1 cellular context compared by ENCODE assay signal in genomic region chr17:7251330-7252175, GRCh38.
TF ChIP-seq lines count a peak whose summit lies in the region.

Gene CTDNEP1 (minus strand): TSS chr17:7251734. CDS start chr17:7251296, 438 bp downstream.

TF ChIP-seq in K562, 482 proteins besides CTCF, POLR2A, EP300 and RAD21 (continued from another document and continues in another):
- TF ChIP-seq HCFC1 (IDR thresholded peaks at IDR 0.05; ENCODE audit: low read depth, low read length) (peak; percentile 55; the same call in 1 of the 2 replicates), MYC (IDR thresholded peaks at IDR 0.05; ENCODE audit: low read depth, low read length) (peak; percentile 7; the same call in 1 of the 2 replicates), MYC (CRISPR knock-in tag; IDR thresholded peaks at IDR 0.05; ENCODE audit: borderline replicate concordance, low read depth) (no peak), VEZF1 (CRISPR knock-in tag; IDR thresholded peaks at IDR 0.05) (peak; percentile 81; the same call in 1 of the 2 replicates), NR3C1 (CRISPR knock-in tag; IDR thresholded peaks at IDR 0.05) (no peak), ARHGAP35 (IDR thresholded peaks at IDR 0.05; ENCODE audit: partially characterized antibody) (no peak), ZNF398 (CRISPR knock-in tag; IDR thresholded peaks at IDR 0.05) (no peak), PHF8 (IDR thresholded peaks at IDR 0.05; ENCODE audit: borderline replicate concordance, low read length) (peak; percentile 40; the same call in 1 of the 2 replicates), POLR2B (IDR thresholded peaks at IDR 0.05; ENCODE audit: low read depth, partially characterized antibody) (peak; percentile 38), FOXA3 (CRISPR knock-in tag; conservative IDR thresholded peaks at IDR 0.05 in 1 of 2, IDR thresholded peaks at IDR 0.05 in 1 of 2) (no peak), MBD2 (IDR thresholded peaks at IDR 0.05; ENCODE audit: borderline replicate concordance, low read depth) (peak; percentile 13; the same call in 1 of the 2 replicates), BCOR (IDR thresholded peaks at IDR 0.05) (no peak), TBP (optimal IDR thresholded peaks at IDR 0.05; ENCODE audit: low read depth, low read length) (peak; percentile 40), ZNF511 (CRISPR knock-in tag; IDR thresholded peaks at IDR 0.05) (no peak), HDAC1 (IDR thresholded peaks at IDR 0.05) (peak in 1 of 2 experiments; percentile 12; a peak in 1 of 4 replicates), XRCC4 (IDR thresholded peaks at IDR 0.05; ENCODE audit: extremely low read depth, insufficient read depth, insufficient read length) (no peak), MEIS2 (IDR thresholded peaks at IDR 0.05; ENCODE audit: partially characterized antibody) (peak; percentile 61), FOXK1 (CRISPR knock-in tag; IDR thresholded peaks at IDR 0.05; ENCODE audit: borderline replicate concordance) (no peak), GABPA (tag; conservative IDR thresholded peaks at IDR 0.05; ENCODE audit: low read depth) (peak; percentile 96), MCM2 (IDR thresholded peaks at IDR 0.05; ENCODE audit: low read depth) (no peak), PHF21A (IDR thresholded peaks at IDR 0.05; ENCODE audit: borderline replicate concordance, low read depth) (no peak), MAZ (CRISPR knock-in tag; conservative IDR thresholded peaks at IDR 0.05 in 1 of 2, IDR thresholded peaks at IDR 0.05 in 1 of 2) (peak; percentile 52 to 81; a peak in 3 of 4 replicates), E2F8 (IDR thresholded peaks at IDR 0.05; ENCODE audit: low read depth, partially characterized antibody) (peak; percentile 60), TAF9B (IDR thresholded peaks at IDR 0.05; ENCODE audit: partially characterized antibody) (peak; percentile 37), ZNF217 (CRISPR knock-in tag; IDR thresholded peaks at IDR 0.05) (no peak), TFAP4 (CRISPR knock-in tag; IDR thresholded peaks at IDR 0.05; ENCODE audit: borderline replicate concordance) (peak; percentile 55; the same call in 1 of the 2 replicates), ZKSCAN1 (IDR thresholded peaks at IDR 0.05; ENCODE audit: low read depth, low read length) (no peak), NRF1 (conservative IDR thresholded peaks at IDR 0.05 in 1 of 2, IDR thresholded peaks at IDR 0.05 in 1 of 2) (peak; percentile 92 to 93), C11orf30 (IDR thresholded peaks at IDR 0.05; ENCODE audit: low read depth) (peak; percentile 97), NR2C1 (IDR thresholded peaks at IDR 0.05) (peak; percentile 91), NR2C1 (tag; IDR thresholded peaks at IDR 0.05) (peak; percentile 92), THAP12 (CRISPR knock-in tag; IDR thresholded peaks at IDR 0.05) (peak; percentile 64; the same call in 1 of the 2 replicates), ELK1 (CRISPR knock-in tag; IDR thresholded peaks at IDR 0.05) (no peak)
- TF ChIP-seq, protein P1, sequence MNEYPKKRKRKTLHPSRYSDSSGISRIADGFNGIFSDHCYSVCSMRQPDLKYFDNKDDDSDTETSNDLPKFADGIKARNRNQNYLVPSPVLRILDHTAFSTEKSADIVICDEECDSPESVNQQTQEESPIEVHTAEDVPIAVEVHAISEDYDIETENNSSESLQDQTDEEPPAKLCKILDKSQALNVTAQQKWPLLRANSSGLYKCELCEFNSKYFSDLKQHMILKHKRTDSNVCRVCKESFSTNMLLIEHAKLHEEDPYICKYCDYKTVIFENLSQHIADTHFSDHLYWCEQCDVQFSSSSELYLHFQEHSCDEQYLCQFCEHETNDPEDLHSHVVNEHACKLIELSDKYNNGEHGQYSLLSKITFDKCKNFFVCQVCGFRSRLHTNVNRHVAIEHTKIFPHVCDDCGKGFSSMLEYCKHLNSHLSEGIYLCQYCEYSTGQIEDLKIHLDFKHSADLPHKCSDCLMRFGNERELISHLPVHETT (CRISPR knock-in tag; conservative IDR thresholded peaks at IDR 0.05 in 1 of 2, IDR thresholded peaks at IDR 0.05 in 1 of 2), result peak in 1 of 2 experiments; percentile 91; a peak in 2 of 4 replicates
- TF ChIP-seq, protein P2, sequence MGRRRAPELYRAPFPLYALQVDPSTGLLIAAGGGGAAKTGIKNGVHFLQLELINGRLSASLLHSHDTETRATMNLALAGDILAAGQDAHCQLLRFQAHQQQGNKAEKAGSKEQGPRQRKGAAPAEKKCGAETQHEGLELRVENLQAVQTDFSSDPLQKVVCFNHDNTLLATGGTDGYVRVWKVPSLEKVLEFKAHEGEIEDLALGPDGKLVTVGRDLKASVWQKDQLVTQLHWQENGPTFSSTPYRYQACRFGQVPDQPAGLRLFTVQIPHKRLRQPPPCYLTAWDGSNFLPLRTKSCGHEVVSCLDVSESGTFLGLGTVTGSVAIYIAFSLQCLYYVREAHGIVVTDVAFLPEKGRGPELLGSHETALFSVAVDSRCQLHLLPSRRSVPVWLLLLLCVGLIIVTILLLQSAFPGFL (CRISPR knock-in tag; IDR thresholded peaks at IDR 0.05), result no peak
- TF ChIP-seq, protein P3, sequence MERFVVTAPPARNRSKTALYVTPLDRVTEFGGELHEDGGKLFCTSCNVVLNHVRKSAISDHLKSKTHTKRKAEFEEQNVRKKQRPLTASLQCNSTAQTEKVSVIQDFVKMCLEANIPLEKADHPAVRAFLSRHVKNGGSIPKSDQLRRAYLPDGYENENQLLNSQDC (CRISPR knock-in tag; IDR thresholded peaks at IDR 0.05), result 0 out of 2 replicates have a peak, but pooled peaks have one; percentile 71
